In genomic region chr14:80645667-80646413, GRCh38 we compare ENCODE assay signal across 1 cellular context.
A peak's percentile ranks its signal among the peaks of the same experiment; 100 is the strongest.
TF ChIP-seq lines count a peak whose summit lies in the region.

No MANE protein-coding gene starts in this region.

TF ChIP-seq in HepG2, 621 proteins besides CTCF, POLR2A, EP300 and RAD21 (continues in another document):
- no peak for TF ChIP-seq EHMT2 (IDR thresholded peaks at IDR 0.05; ENCODE audit: borderline replicate concordance, low read depth, low read length)
- TF ChIP-seq ARNTL (CRISPR knock-in tag; IDR thresholded peaks at IDR 0.05): no peak
- TF ChIP-seq ZNF446 (CRISPR knock-in tag; IDR thresholded peaks at IDR 0.05): no peak
- no peak for TF ChIP-seq FOXO1 (CRISPR knock-in tag; IDR thresholded peaks at IDR 0.05)
- TF ChIP-seq SOX13 (IDR thresholded peaks at IDR 0.05): no peak
- TF ChIP-seq SOX13 (CRISPR knock-in tag; conservative IDR thresholded peaks at IDR 0.05 in 1 of 2, IDR thresholded peaks at IDR 0.05 in 1 of 2): 0 out of 4 replicates have a peak, but pooled peaks of 1 of the 2 experiments have one; percentile 11
- TF ChIP-seq FOXO4 (CRISPR knock-in tag; conservative IDR thresholded peaks at IDR 0.05): no peak
- TF ChIP-seq HDAC2 (CRISPR knock-in tag; IDR thresholded peaks at IDR 0.05): 0 out of 2 replicates have a peak, but pooled peaks have one; percentile 13
- TF ChIP-seq, protein P1, sequence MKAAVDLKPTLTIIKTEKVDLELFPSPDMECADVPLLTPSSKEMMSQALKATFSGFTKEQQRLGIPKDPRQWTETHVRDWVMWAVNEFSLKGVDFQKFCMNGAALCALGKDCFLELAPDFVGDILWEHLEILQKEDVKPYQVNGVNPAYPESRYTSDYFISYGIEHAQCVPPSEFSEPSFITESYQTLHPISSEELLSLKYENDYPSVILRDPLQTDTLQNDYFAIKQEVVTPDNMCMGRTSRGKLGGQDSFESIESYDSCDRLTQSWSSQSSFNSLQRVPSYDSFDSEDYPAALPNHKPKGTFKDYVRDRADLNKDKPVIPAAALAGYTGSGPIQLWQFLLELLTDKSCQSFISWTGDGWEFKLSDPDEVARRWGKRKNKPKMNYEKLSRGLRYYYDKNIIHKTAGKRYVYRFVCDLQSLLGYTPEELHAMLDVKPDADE (CRISPR knock-in tag; IDR thresholded peaks at IDR 0.05): no peak
- TF ChIP-seq, protein P2, sequence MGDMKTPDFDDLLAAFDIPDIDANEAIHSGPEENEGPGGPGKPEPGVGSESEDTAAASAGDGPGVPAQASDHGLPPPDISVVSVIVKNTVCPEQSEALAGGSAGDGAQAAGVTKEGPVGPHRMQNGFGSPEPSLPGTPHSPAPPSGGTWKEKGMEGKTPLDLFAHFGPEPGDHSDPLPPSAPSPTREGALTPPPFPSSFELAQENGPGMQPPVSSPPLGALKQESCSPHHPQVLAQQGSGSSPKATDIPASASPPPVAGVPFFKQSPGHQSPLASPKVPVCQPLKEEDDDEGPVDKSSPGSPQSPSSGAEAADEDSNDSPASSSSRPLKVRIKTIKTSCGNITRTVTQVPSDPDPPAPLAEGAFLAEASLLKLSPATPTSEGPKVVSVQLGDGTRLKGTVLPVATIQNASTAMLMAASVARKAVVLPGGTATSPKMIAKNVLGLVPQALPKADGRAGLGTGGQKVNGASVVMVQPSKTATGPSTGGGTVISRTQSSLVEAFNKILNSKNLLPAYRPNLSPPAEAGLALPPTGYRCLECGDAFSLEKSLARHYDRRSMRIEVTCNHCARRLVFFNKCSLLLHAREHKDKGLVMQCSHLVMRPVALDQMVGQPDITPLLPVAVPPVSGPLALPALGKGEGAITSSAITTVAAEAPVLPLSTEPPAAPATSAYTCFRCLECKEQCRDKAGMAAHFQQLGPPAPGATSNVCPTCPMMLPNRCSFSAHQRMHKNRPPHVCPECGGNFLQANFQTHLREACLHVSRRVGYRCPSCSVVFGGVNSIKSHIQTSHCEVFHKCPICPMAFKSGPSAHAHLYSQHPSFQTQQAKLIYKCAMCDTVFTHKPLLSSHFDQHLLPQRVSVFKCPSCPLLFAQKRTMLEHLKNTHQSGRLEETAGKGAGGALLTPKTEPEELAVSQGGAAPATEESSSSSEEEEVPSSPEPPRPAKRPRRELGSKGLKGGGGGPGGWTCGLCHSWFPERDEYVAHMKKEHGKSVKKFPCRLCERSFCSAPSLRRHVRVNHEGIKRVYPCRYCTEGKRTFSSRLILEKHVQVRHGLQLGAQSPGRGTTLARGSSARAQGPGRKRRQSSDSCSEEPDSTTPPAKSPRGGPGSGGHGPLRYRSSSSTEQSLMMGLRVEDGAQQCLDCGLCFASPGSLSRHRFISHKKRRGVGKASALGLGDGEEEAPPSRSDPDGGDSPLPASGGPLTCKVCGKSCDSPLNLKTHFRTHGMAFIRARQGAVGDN (CRISPR knock-in tag; IDR thresholded peaks at IDR 0.05): no peak
- TF ChIP-seq CAMTA2 (CRISPR knock-in tag; IDR thresholded peaks at IDR 0.05; ENCODE audit: borderline replicate concordance): no peak
- TF ChIP-seq, protein P3, sequence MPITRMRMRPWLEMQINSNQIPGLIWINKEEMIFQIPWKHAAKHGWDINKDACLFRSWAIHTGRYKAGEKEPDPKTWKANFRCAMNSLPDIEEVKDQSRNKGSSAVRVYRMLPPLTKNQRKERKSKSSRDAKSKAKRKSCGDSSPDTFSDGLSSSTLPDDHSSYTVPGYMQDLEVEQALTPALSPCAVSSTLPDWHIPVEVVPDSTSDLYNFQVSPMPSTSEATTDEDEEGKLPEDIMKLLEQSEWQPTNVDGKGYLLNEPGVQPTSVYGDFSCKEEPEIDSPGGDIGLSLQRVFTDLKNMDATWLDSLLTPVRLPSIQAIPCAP (CRISPR knock-in tag; IDR thresholded peaks at IDR 0.05; ENCODE audit: low read depth): no peak
- peak; percentile 72; the same call in 1 of the 2 replicates for TF ChIP-seq KAT2B (IDR thresholded peaks at IDR 0.05; ENCODE audit: borderline replicate concordance, low read depth, low read length)
- TF ChIP-seq XBP1 (CRISPR knock-in tag; IDR thresholded peaks at IDR 0.05): no peak
- no peak for TF ChIP-seq MLXIP (CRISPR knock-in tag; IDR thresholded peaks at IDR 0.05; ENCODE audit: borderline replicate concordance)
- no peak for TF ChIP-seq TGIF2 (CRISPR knock-in tag; IDR thresholded peaks at IDR 0.05)
- TF ChIP-seq ZNF468 (CRISPR knock-in tag; IDR thresholded peaks at IDR 0.05): no peak
- no peak for TF ChIP-seq REPIN1 (CRISPR knock-in tag; IDR thresholded peaks at IDR 0.05; ENCODE audit: borderline replicate concordance, low read depth)
- TF ChIP-seq NR2F2 (IDR thresholded peaks at IDR 0.05; ENCODE audit: borderline replicate concordance, low read depth): no peak
- no peak for TF ChIP-seq ZFP82 (CRISPR knock-in tag; IDR thresholded peaks at IDR 0.05; ENCODE audit: borderline replicate concordance)
- no peak for TF ChIP-seq MIER2 (CRISPR knock-in tag; IDR thresholded peaks at IDR 0.05)
- TF ChIP-seq BRF2 (CRISPR knock-in tag; IDR thresholded peaks at IDR 0.05): no peak
- TF ChIP-seq, protein P4, sequence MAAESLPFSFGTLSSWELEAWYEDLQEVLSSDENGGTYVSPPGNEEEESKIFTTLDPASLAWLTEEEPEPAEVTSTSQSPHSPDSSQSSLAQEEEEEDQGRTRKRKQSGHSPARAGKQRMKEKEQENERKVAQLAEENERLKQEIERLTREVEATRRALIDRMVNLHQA (CRISPR knock-in tag; IDR thresholded peaks at IDR 0.05): no peak
- no peak for TF ChIP-seq ZSCAN31 (CRISPR knock-in tag; IDR thresholded peaks at IDR 0.05; ENCODE audit: low read depth)
- TF ChIP-seq ZNF510 (CRISPR knock-in tag; IDR thresholded peaks at IDR 0.05; ENCODE audit: low read depth): no peak
- TF ChIP-seq HNF4A (CRISPR knock-in tag; IDR thresholded peaks at IDR 0.05): peak; percentile 88
- TF ChIP-seq GLMP (CRISPR knock-in tag; IDR thresholded peaks at IDR 0.05; ENCODE audit: borderline replicate concordance): no peak
- no peak for TF ChIP-seq ZNF781 (CRISPR knock-in tag; IDR thresholded peaks at IDR 0.05; ENCODE audit: borderline replicate concordance, not compliant biosample characterization)
- TF ChIP-seq SIX4 (CRISPR knock-in tag; IDR thresholded peaks at IDR 0.05): no peak
- TF ChIP-seq ATM (IDR thresholded peaks at IDR 0.05; ENCODE audit: borderline replicate concordance): no peak
- TF ChIP-seq FOXA3 (CRISPR knock-in tag; IDR thresholded peaks at IDR 0.05): peak; percentile 73
- TF ChIP-seq CEBPB (IDR thresholded peaks at IDR 0.05; ENCODE audit: borderline replicate concordance, low read depth, low read length): no peak
- 0 out of 2 replicates have a peak, but pooled peaks have one; percentile 20 for TF ChIP-seq SOX5 (CRISPR knock-in tag; IDR thresholded peaks at IDR 0.05; ENCODE audit: borderline replicate concordance)
- TF ChIP-seq ZFP36L2 (CRISPR knock-in tag; IDR thresholded peaks at IDR 0.05): no peak
- no peak for TF ChIP-seq THRA (CRISPR knock-in tag; IDR thresholded peaks at IDR 0.05; ENCODE audit: borderline replicate concordance)
- TF ChIP-seq NFIC (IDR thresholded peaks at IDR 0.05; ENCODE audit: low read length): 0 out of 2 replicates have a peak, but pooled peaks have one; percentile 24
- no peak for TF ChIP-seq POGK (CRISPR knock-in tag; conservative IDR thresholded peaks at IDR 0.05)
